In genomic region chr14:32472512-32473472, GRCh38 we compare ENCODE assay signal across 8 cellular contexts.
A peak's percentile ranks its signal among the peaks of the same experiment; 100 is the strongest.
DNase-seq lines count a peak whose midpoint lies in the region; ATAC-seq and TF ChIP-seq lines count a peak whose summit lies in the region.

No MANE protein-coding gene starts in this region.

- H3K36me3 ChIP-seq in skeletal muscle tissue (ENCODE audit: control insufficient read depth in 3 of 3, insufficient read depth in 3 of 3, low read length in 3 of 3) (no peaks in the 10 kb centered on the region), upper lobe of right lung (no peaks in the 10 kb centered on the region)

- H3K4me3 ChIP-seq in skeletal muscle tissue (ENCODE audit: low read length in 3 of 3) (peak overlapping the region; percentile 19 to 39 (median 25)), upper lobe of right lung (no peak overlapping the region)

- peak overlapping the region; percentile 46 for H3K27ac ChIP-seq in VCaP
- peak overlapping the region; percentile 46 for H3K27ac ChIP-seq in skeletal muscle tissue (ENCODE audit: low read depth, low read length)
- no peak overlapping the region for H3K27ac ChIP-seq in upper lobe of right lung

- peaks cover 15 to 42% (median 21%) of the 10 kb centered on the region in 3 donors for H3K4me1 ChIP-seq in skeletal muscle tissue (ENCODE audit: control insufficient read depth in 3 of 3, insufficient read depth in 3 of 3, low read length in 3 of 3)
- no peaks in the 10 kb centered on the region for H3K4me1 ChIP-seq in upper lobe of right lung

- no peaks in the 10 kb centered on the region for H3K27me3 ChIP-seq in skeletal muscle tissue (ENCODE audit: control insufficient read depth in 3 of 3, insufficient read depth in 3 of 3, low read length in 3 of 3)
- H3K27me3 ChIP-seq in upper lobe of right lung, result no peaks in the 10 kb centered on the region

- H3K9me3 ChIP-seq in skeletal muscle tissue (ENCODE audit: control insufficient read depth in 3 of 3, low read length in 3 of 3) (no peaks in the 10 kb centered on the region), upper lobe of right lung (no peaks in the 10 kb centered on the region)

- DNase-seq in HS-5 (ENCODE audit: low read depth), result peak; percentile 49
- DNase-seq in left cardiac atrium, result no peak
- DNase-seq in NOMO-1 treated with dmso at 0.1 percent for 144 hours (lab: John Stamatoyannopoulos, UW; ENCODE audit: unreplicated experiment), result no peak
- DNase-seq in upper lobe of right lung, result no peak

- ATAC-seq in left cardiac atrium (peak; percentile 36 to 39), GM21825 (IDR thresholded peaks at IDR 0.05; ENCODE audit: unreplicated experiment) (no peak), upper lobe of right lung (no peak), HG03025 (IDR thresholded peaks at IDR 0.05; ENCODE audit: low FRiP score, unreplicated experiment) (no peak)

- H3K9ac ChIP-seq in skeletal muscle tissue (ENCODE audit: low read depth in 1 of 3, low read length in 3 of 3), result no peak overlapping the region

- TF ChIP-seq CTCF in VCaP (conservative IDR thresholded peaks at IDR 0.05) (no peak), upper lobe of right lung (IDR thresholded peaks at IDR 0.05) (no peak)

- intact Hi-C loops in left cardiac atrium (cut with DNase I) (no loop called here), upper lobe of right lung (cut with DNase I) (no loop called here)

Comparison
In these comparisons a context has a peak if more than half of its experiments do, and no peak if none do; other contexts are left out.
1. ATAC-seq: peak in left cardiac atrium (2 of 2); none in GM21825 (single experiment), upper lobe of right lung (single experiment) and HG03025 (single experiment).